1 cellular context compared by ENCODE assay signal in genomic region chr22:27903805-27904473, GRCh38.
TF ChIP-seq lines count a peak whose summit lies in the region.

No MANE protein-coding gene starts in this region.

TF ChIP-seq in SK-N-SH, 30 proteins besides CTCF, POLR2A, EP300 and RAD21 (continued from another document):
- TF ChIP-seq REST (IDR thresholded peaks at IDR 0.05; ENCODE audit: low read depth, low read length) (no peak), MEF2A (IDR thresholded peaks at IDR 0.05; ENCODE audit: borderline replicate concordance, low read depth) (no peak), FOSL2 (IDR thresholded peaks at IDR 0.05; ENCODE audit: borderline replicate concordance, low read depth) (no peak), RCOR1 (IDR thresholded peaks at IDR 0.05; ENCODE audit: low read length) (no peak), TEAD4 (IDR thresholded peaks at IDR 0.05; ENCODE audit: borderline replicate concordance, insufficient read depth) (no peak)
- TF ChIP-seq, protein P1, sequence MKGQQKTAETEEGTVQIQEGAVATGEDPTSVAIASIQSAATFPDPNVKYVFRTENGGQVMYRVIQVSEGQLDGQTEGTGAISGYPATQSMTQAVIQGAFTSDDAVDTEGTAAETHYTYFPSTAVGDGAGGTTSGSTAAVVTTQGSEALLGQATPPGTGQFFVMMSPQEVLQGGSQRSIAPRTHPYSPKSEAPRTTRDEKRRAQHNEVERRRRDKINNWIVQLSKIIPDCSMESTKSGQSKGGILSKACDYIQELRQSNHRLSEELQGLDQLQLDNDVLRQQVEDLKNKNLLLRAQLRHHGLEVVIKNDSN (IDR thresholded peaks at IDR 0.05; ENCODE audit: borderline replicate concordance, low read depth) = no peak
